In the genomic region with DNA sequence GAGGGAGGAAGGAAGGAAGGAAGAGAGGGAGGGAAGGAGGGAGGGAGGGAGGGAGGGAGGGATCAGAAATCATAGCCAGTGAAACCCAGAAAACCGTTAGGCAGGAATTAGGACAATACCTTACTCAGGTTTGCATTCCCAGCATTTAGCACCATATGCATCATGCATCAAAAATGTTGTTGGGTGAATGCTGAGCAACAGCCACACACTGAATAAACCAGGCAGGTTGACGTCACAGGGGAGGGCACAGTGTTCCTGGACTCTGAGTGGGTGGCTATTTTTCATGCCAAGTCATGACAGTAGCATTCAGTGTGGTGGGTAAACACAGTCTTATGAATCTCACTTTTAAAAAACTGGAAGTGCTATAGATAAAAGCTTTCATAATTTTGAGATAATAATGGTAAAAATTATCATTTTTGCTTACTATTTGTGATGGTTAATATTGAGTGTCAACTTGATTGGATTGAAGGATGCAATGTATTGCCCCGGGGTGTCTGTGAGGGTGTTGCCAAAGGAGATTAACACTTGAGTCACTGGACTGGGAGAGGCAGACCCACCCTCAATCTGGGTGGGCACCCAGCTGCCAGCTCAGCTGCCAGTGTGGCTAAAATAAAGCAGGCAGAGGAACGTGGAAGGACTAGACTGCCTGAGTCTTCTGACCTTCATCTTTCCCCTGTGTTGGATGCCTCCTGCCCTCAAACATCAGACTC, we compare ENCODE assay signal across 11 cellular contexts.
DNase-seq lines count a peak whose midpoint lies in the region; ATAC-seq, FAIRE-seq and TF ChIP-seq lines count a peak whose summit lies in the region.
"Had no signal": no experiment of that assay in that cellular context is flagged by ENCODE, and none has a peak within 500 bp of the region (broad histone marks: within the 10 kb centered on the region; RNA-seq: fewer than 3 reads in every experiment).

No MANE protein-coding gene starts in this region.

- FAIRE-seq in RCC 7860 (lab: Jason Lieb, UNC), result no peak
- no peak for FAIRE-seq in pancreas (lab: Jason Lieb, UNC)

- no peak for TF ChIP-seq CTCF in pancreas (IDR thresholded peaks at IDR 0.05)

- H3K9me3 ChIP-seq in pancreas, result no peaks in the 10 kb centered on the region

- H3K36me3 ChIP-seq in pancreas, result no peaks in the 10 kb centered on the region

- peak; percentile 99 for ATAC-seq in esophagus mucosa
- ATAC-seq in pancreas, result peak in 3 of 4 donors; percentile 40 to 77 (median 53)
- no peak for ATAC-seq in GM19324 (IDR thresholded peaks at IDR 0.05; ENCODE audit: low FRiP score, unreplicated experiment)
- ATAC-seq in GM19463 (IDR thresholded peaks at IDR 0.05; ENCODE audit: unreplicated experiment), result no peak

- DNase-seq in COLO829 (ENCODE audit: low spot score) (peak; percentile 45), RCC 7860 (ENCODE audit: low spot score) (peak; percentile 82), pancreas (peak in 1 of 6 donors; percentile 24), SHP77 treated with DMSO at 0.1 percent for 48 hours (lab: John Stamatoyannopoulos, UW) (no peak), DMS79 treated with DMSO at 0.1 percent for 48 hours (lab: John Stamatoyannopoulos, UW) (no peak)
- DNase-seq: activated CD4-positive, CD25-positive, alpha-beta regulatory T cell treated with anti-CD3 and anti-CD28 coated beads, Interleukin-2, amount 50 U/mL, for 72 hours; cerebellar nuclear complex; stimulated activated CD4-positive, alpha-beta T cell treated with anti-CD3 and anti-CD28 coated beads, Interleukin-4, amount 100 ng/mL, for 1 hour had no signal

- no peaks in the 10 kb centered on the region for H3K4me1 ChIP-seq in pancreas

- 26 to 29% methylated on average over 4 of the region's 4 CpGs for WGBS in pancreas, 2 donors

- no peak overlapping the region for H3K27ac ChIP-seq in pancreas

- H3K4me3 ChIP-seq in pancreas, result no peak overlapping the region

- intact Hi-C loops in pancreas (cut with DNase I), result no loop called here

- no peaks in the 10 kb centered on the region for H3K27me3 ChIP-seq in pancreas

Comparison
In these comparisons a context has a peak if more than half of its experiments do, and no peak if none do; other contexts are left out.
1. DNase-seq: peak in COLO829 (single experiment) and RCC 7860 (single experiment); none in SHP77 treated with DMSO at 0.1 percent for 48 hours (single experiment) and DMS79 treated with DMSO at 0.1 percent for 48 hours (single experiment).
2. ATAC-seq: peak in esophagus mucosa (single experiment) and pancreas (3 of 4); none in GM19324 (single experiment) and GM19463 (single experiment).